In the genomic region with DNA sequence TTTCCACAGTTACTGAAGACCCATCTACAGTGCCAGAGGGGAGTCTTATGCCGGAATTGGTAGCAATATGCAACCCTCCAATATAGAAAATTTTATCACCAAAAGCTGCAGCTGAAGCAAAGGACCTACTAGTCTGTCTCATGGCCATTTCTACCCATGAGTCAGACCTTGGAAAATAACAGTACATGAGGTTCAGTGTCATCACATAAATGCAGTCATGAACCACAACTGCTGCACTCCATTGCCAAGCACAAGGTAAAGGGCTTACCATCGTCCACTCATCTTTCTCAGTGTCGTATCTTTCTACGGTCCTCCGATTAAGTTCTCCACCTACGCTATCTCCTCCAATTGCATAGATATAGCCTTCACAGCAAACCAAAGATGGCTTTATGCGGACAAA, we compare ENCODE assay signal across 14 cellular contexts.
"Had no signal": no experiment of that assay in that cellular context is flagged by ENCODE, and none has a peak within 500 bp of the region (broad histone marks: within the 10 kb centered on the region; RNA-seq: fewer than 3 reads in every experiment).

No MANE protein-coding gene starts in this region.

- H3K4me3 Mint-ChIP-seq: activated naive CD4-positive, alpha-beta T cell treated with anti-CD3 and anti-CD28 coated beads for 36 hours; T-helper 2 cell treated with Interferon-gamma antibody and Interleukin-4, amounts not matched to agents 5 μg/mL and 100 μg/mL, for 36 hours had no signal

- ATAC-seq: body of pancreas, pancreas had no signal

- H3K4me1 ChIP-seq: colonic mucosa, tibial nerve, uterus had no signal

- H3K36me3 ChIP-seq: uterus had no signal

- DNase-seq: activated CD4-positive, alpha-beta T cell treated with anti-CD3 and anti-CD28 coated beads, Interleukin-2, amount 50 U/mL, for 1 hour; activated naive CD4-positive, alpha-beta T cell treated with anti-CD3 and anti-CD28 coated beads for 36 hours; amniotic stem cell; body of pancreas; colonic mucosa; foreskin melanocyte; islet precursor cell; pancreas; stimulated activated CD4-positive, alpha-beta T cell treated with anti-CD3 and anti-CD28 coated beads, Interleukin-4, amount 100 ng/mL, for 1 hour; stimulated activated naive CD4-positive, alpha-beta T cell; SW 1271; uterus had no signal

- H3K4me3 ChIP-seq: body of pancreas, colonic mucosa, pancreas, tibial nerve, uterus had no signal

- FAIRE-seq: pancreas had no signal

- H3K9me3 ChIP-seq: body of pancreas, colonic mucosa, pancreas, tibial nerve had no signal

- H3K27ac Mint-ChIP-seq: activated naive CD4-positive, alpha-beta T cell treated with anti-CD3 and anti-CD28 coated beads for 36 hours; T-helper 2 cell treated with Interferon-gamma antibody and Interleukin-4, amounts not matched to agents 5 μg/mL and 100 μg/mL, for 36 hours had no signal

- H3K27me3 ChIP-seq: body of pancreas, colonic mucosa, pancreas, tibial nerve, uterus had no signal

- H3K27ac ChIP-seq: body of pancreas, colonic mucosa, pancreas, tibial nerve, uterus had no signal
